Comparison of ENCODE assay signal across 8 cellular contexts in the genomic region with DNA sequence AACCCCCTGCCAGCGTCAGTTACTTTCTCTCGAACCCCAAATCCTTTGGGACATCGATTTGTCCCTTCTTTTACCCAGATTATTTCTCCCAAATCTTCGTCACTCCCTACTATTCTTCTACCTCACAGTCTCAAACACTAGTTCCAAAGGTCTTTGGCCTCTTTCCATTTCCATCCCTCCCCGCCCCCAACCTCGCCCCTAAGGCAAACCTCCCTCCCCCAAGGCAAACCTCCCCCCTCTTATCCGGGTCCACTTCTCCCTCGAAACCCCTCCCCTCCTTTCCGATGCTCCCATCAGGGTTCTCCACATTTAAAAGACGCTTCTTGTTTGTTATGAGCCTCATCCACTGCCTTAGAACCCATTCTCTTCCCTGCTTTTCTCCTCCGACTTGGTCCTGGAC. TPM values are rescaled to one million over a fixed set of nuclear protein-coding genes. Genes with fewer than 3 reads are reported as not detected.
DNase-seq lines count a peak whose midpoint lies in the region; ATAC-seq, FAIRE-seq and TF ChIP-seq lines count a peak whose summit lies in the region.

No MANE protein-coding gene starts in this region.

- no peak for TF ChIP-seq CTCF in breast epithelium (IDR thresholded peaks at IDR 0.05)
- no peak for TF ChIP-seq CTCF in lower lobe of right lung (IDR thresholded peaks at IDR 0.05)
- TF ChIP-seq CTCF in D721Med (IDR thresholded peaks at IDR 0.05; ENCODE audit: insufficient read depth, missing control alignments), result no peak

- H3K27me3 ChIP-seq in breast epithelium, result no peaks in the 10 kb centered on the region
- no peaks in the 10 kb centered on the region for H3K27me3 ChIP-seq in lower lobe of right lung (ENCODE audit: low read depth)

- no peak for TF ChIP-seq POLR2A in breast epithelium (IDR thresholded peaks at IDR 0.05)

- peak overlapping the region; percentile 90 for H3K4me3 Mint-ChIP-seq in activated naive CD4-positive, alpha-beta T cell treated with anti-CD3 and anti-CD28 coated beads for 36 hours

- H3K4me3 ChIP-seq in breast epithelium, result peak overlapping the region; percentile 97 to 99 (median 97)
- H3K4me3 ChIP-seq in lower lobe of right lung, result peak overlapping the region; percentile 84

- peak; percentile 35 to 37 for ATAC-seq in lower lobe of right lung

- no peaks in the 10 kb centered on the region for H3K36me3 ChIP-seq in breast epithelium
- peaks cover 49% of the 10 kb centered on the region for H3K36me3 ChIP-seq in lower lobe of right lung

- CTCF ChIA-PET in activated naive CD4-positive, alpha-beta T cell treated with anti-CD3 and anti-CD28 coated beads for 36 hours (lab: Charles Lee), result no interaction called here

- H3K27ac Mint-ChIP-seq in activated naive CD4-positive, alpha-beta T cell treated with anti-CD3 and anti-CD28 coated beads for 36 hours, result peak overlapping the region; percentile 91

- peak overlapping the region; percentile 83 to 90 for H3K27ac ChIP-seq in breast epithelium
- peak overlapping the region; percentile 87 for H3K27ac ChIP-seq in lower lobe of right lung

- DNase-seq in activated naive CD4-positive, alpha-beta T cell treated with anti-CD3 and anti-CD28 coated beads for 36 hours, result no peak
- no peak for DNase-seq in activated naive CD4-positive, alpha-beta T cell (lab: John Stamatoyannopoulos, UW)
- DNase-seq in breast epithelium (ENCODE audit: low spot score in 2 of 2), result no peak
- DNase-seq in lower lobe of right lung, result no peak
- DNase-seq in urothelium cell line (ENCODE audit: low spot score), result peak; percentile 13
- DNase-seq in D721Med (ENCODE audit: insufficient read length, low spot score), result no peak
- DNase-seq in A172 (ENCODE audit: low spot score), result no peak
- no peak for DNase-seq in NCI-H1092 treated with DMSO at 0.1 percent for 48 hours (lab: John Stamatoyannopoulos, UW)

- peaks cover 19% of the 10 kb centered on the region for H3K36me3 Mint-ChIP-seq in activated naive CD4-positive, alpha-beta T cell treated with anti-CD3 and anti-CD28 coated beads for 36 hours (ENCODE audit: low read depth)

- peaks cover 41% of the 10 kb centered on the region for H3K4me1 Mint-ChIP-seq in activated naive CD4-positive, alpha-beta T cell treated with anti-CD3 and anti-CD28 coated beads for 36 hours (ENCODE audit: low read depth)

- H3K9me3 Mint-ChIP-seq in activated naive CD4-positive, alpha-beta T cell treated with anti-CD3 and anti-CD28 coated beads for 36 hours, result no peaks in the 10 kb centered on the region

- no peaks in the 10 kb centered on the region for H3K27me3 Mint-ChIP-seq in activated naive CD4-positive, alpha-beta T cell treated with anti-CD3 and anti-CD28 coated beads for 36 hours (ENCODE audit: low read depth)

- FAIRE-seq in urothelium cell line (lab: Jason Lieb, UNC) (no peak), D721Med (lab: Jason Lieb, UNC) (no peak)

- H3K4me1 ChIP-seq in breast epithelium (no peaks in the 10 kb centered on the region), lower lobe of right lung (peaks cover 36% of the 10 kb centered on the region)

- H3K9me3 ChIP-seq in breast epithelium (no peaks in the 10 kb centered on the region), lower lobe of right lung (no peaks in the 10 kb centered on the region)

- intact Hi-C loops in activated naive CD4-positive, alpha-beta T cell treated with anti-CD3 and anti-CD28 coated beads for 36 hours (cut with micrococcal nuclease), result loop anchor here (1.0 to 5.0 kb wide), 6 partner anchors 129 to 776 kb away; a partner anchor contains a TSS
- intact Hi-C loops in breast epithelium (cut with DNase I; ENCODE audit: low total_unique reads) (no loop called here), lower lobe of right lung (cut with DNase I) (no loop called here)

RNA-seq across cellular contexts. Expression of a gene that starts 0.6 kb away (rescaled TPM):
- total RNA-seq in activated naive CD4-positive, alpha-beta T cell treated with anti-CD3 and anti-CD28 coated beads for 36 hours, result 10 to 100 TPM; 19.5 to 20.6 TPM
- 10 to 100 TPM; 18.7 to 21.5 (median 21.0) TPM for total RNA-seq in breast epithelium
- total RNA-seq in lower lobe of right lung, result 25.6 TPM
- 19.7 and 20.7 TPM in 2 replicates for total RNA-seq in A172 (2014; rRNA removed; shearing (Covaris generic))

RNA-seq across cellular contexts. Expression of a gene that starts 0.6 kb away (rescaled TPM):
- total RNA-seq in activated naive CD4-positive, alpha-beta T cell treated with anti-CD3 and anti-CD28 coated beads for 36 hours, result 10 to 100 TPM; 12.5 to 14.0 TPM
- total RNA-seq in breast epithelium (10 to 100 TPM in 2 of 3 donors, 1 to 10 TPM in 1; 9.1 to 23.6 (median 21.8) TPM), lower lobe of right lung (18.1 TPM)
- 40.8 and 48.8 TPM in 2 replicates for total RNA-seq in A172 (2014; rRNA removed; shearing (Covaris generic))
